Comparison of ENCODE assay signal across 1 cellular context in genomic region chr20:64056889-64057627, GRCh38.
A peak's percentile ranks its signal among the peaks of the same experiment; 100 is the strongest.
TF ChIP-seq lines count a peak whose summit lies in the region.

No MANE protein-coding gene starts in this region.

TF ChIP-seq in HepG2, 621 proteins besides CTCF, POLR2A, EP300 and RAD21 (continued from another document and continues in another):
- TF ChIP-seq HMGXB3 (CRISPR knock-in tag; IDR thresholded peaks at IDR 0.05; ENCODE audit: borderline replicate concordance) = 0 out of 2 replicates have a peak, but pooled peaks have one; percentile 13
- TF ChIP-seq ZNF275 (CRISPR knock-in tag; IDR thresholded peaks at IDR 0.05; ENCODE audit: borderline replicate concordance) = no peak
- no peak for TF ChIP-seq IRF1 (CRISPR knock-in tag; IDR thresholded peaks at IDR 0.05; ENCODE audit: low read depth)
- peak; percentile 42; the same call in 1 of the 2 replicates for TF ChIP-seq HIVEP1 (CRISPR knock-in tag; IDR thresholded peaks at IDR 0.05)
- peak; percentile 53; the same call in 1 of the 2 replicates for TF ChIP-seq IRF9 (CRISPR knock-in tag; IDR thresholded peaks at IDR 0.05; ENCODE audit: borderline replicate concordance)
- no peak; the same call in 1 of the 2 replicates for TF ChIP-seq ZNF816 (CRISPR knock-in tag; IDR thresholded peaks at IDR 0.05; ENCODE audit: borderline replicate concordance)
- TF ChIP-seq FOXA3 (CRISPR knock-in tag; IDR thresholded peaks at IDR 0.05) = no peak
- no peak for TF ChIP-seq CEBPZ (IDR thresholded peaks at IDR 0.05; ENCODE audit: low read length)
- TF ChIP-seq HMGA1 (CRISPR knock-in tag; conservative IDR thresholded peaks at IDR 0.05) = no peak
- no peak; the same call in none of the 2 replicates for TF ChIP-seq PPARG (CRISPR knock-in tag; conservative IDR thresholded peaks at IDR 0.05)
- 0 out of 2 replicates have a peak, but pooled peaks have one; percentile 46 for TF ChIP-seq REXO4 (CRISPR knock-in tag; IDR thresholded peaks at IDR 0.05; ENCODE audit: borderline replicate concordance)
- no peak for TF ChIP-seq PRDM15 (CRISPR knock-in tag; IDR thresholded peaks at IDR 0.05)
- TF ChIP-seq GTF2F1 (IDR thresholded peaks at IDR 0.05; ENCODE audit: low read length) = no peak
- TF ChIP-seq TBX2 (CRISPR knock-in tag; IDR thresholded peaks at IDR 0.05; ENCODE audit: borderline replicate concordance) = no peak; the same call in 1 of the 2 replicates
- 0 out of 2 replicates have a peak, but pooled peaks have one; percentile 50 for TF ChIP-seq ZNF558 (CRISPR knock-in tag; IDR thresholded peaks at IDR 0.05; ENCODE audit: borderline replicate concordance)
- TF ChIP-seq NFRKB (IDR thresholded peaks at IDR 0.05) = no peak
- TF ChIP-seq CEBPB (IDR thresholded peaks at IDR 0.05; ENCODE audit: borderline replicate concordance, low read depth, low read length) = no peak
- TF ChIP-seq HBP1 (CRISPR knock-in tag; IDR thresholded peaks at IDR 0.05; ENCODE audit: low read depth) = peak; percentile 74
- TF ChIP-seq TGIF2 (CRISPR knock-in tag; IDR thresholded peaks at IDR 0.05) = peak; percentile 59; the same call in 1 of the 2 replicates
- TF ChIP-seq MAX (IDR thresholded peaks at IDR 0.05) = peak; percentile 81
- TF ChIP-seq CHD2 (IDR thresholded peaks at IDR 0.05; ENCODE audit: low read depth, low read length) = no peak
- TF ChIP-seq ZBTB40 (IDR thresholded peaks at IDR 0.05) = no peak
- TF ChIP-seq ZBTB40 (CRISPR knock-in tag; IDR thresholded peaks at IDR 0.05) = peak; percentile 82
